24 cellular contexts compared by ENCODE assay signal in the genomic region with DNA sequence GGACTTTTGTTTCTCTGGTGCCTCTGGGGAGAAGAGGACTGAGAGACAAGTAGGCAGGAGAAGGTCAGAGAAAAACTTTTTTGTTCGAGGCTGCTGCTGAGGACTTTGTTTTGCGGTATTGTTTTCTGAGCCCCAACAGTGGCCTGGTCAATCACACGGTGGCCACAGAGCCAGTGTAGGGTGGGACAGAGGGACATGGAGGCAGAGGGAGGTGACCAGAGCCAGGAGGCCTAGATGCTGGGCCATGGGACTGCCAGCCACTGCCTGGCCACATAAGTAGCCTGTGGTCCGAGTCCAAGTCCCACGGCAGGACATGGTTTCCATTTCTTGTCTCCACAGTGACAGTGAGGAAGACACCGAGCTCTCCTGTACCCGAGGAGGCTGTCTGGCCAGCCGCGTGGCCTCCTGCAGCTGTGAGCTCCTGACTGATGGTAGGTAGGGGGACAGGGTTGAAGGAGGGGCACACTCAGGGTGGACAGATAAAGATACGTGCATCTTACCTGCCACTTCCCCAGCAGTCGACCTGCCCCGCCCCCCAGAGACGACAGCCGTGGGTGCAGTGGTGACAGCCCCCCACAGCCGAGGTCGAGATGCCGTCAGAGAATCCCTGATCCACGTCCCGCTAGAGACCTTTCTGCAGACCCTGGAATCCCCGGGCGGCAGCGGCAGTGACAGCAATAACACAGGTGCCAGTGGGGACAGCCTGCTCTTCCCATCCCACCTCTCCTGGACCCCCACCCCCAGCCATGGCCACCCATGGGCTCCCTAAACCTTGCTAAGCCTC. TPM values are rescaled to one million over a fixed set of nuclear protein-coding genes. Genes with fewer than 3 reads are reported as not detected.
DNase-seq lines count a peak whose midpoint lies in the region; ATAC-seq and TF ChIP-seq lines count a peak whose summit lies in the region.
"Had no signal": no experiment of that assay in that cellular context is flagged by ENCODE, and none has a peak within 500 bp of the region (broad histone marks: within the 10 kb centered on the region; RNA-seq: fewer than 3 reads in every experiment).

No MANE protein-coding gene starts in this region.

- peak overlapping the region in 5 of 11 experiments; percentile 12 to 62 (median 36); a peak in 4 of 22 replicates for H3K9ac ChIP-seq in BLaER1 treated with 17β-estradiol and CSF1 and Interleukin-3, amounts not matched to agents 10 nM and 100 nM

- TF ChIP-seq CTCF in left ventricle myocardium inferior (IDR thresholded peaks at IDR 0.05; ENCODE audit: borderline replicate concordance), result no peak

- peak overlapping the region in 6 of 11 experiments; percentile 33 to 97 (median 64); a peak in 12 of 22 replicates for H3K27ac ChIP-seq in BLaER1 treated with 17β-estradiol and CSF1 and Interleukin-3, amounts not matched to agents 10 nM and 100 nM
- H3K27ac ChIP-seq in left ventricle myocardium inferior (replicated peaks), result no peak overlapping the region
- H3K27ac ChIP-seq: HL-60, SJCRH30 had no signal

- intact Hi-C loops in posterior vena cava (cut with DNase I) (loop anchor here in 1 of 2 donors (2.0 to 5.0 kb wide), 2 partner anchors 55 to 882 kb away; no protein-coding TSS in a partner anchor), left ventricle myocardium inferior (cut with micrococcal nuclease) (no loop called here)

- H3K4me2 ChIP-seq in BLaER1 treated with 17β-estradiol and CSF1 and Interleukin-3, amounts not matched to agents 10 nM and 100 nM, result no peak overlapping the region; a peak in 2 of 22 replicates

- ATAC-seq in GM21529 (IDR thresholded peaks at IDR 0.05; ENCODE audit: unreplicated experiment) (no peak), GM18505 (IDR thresholded peaks at IDR 0.05; ENCODE audit: unreplicated experiment) (no peak)
- ATAC-seq: HepG2, Panc1 had no signal

- no peaks in the 10 kb centered on the region for H3K9me3 ChIP-seq in BLaER1 treated with 17β-estradiol and CSF1 and Interleukin-3, amounts not matched to agents 10 nM and 100 nM (replicated peaks in 1 of 11)
- H3K9me3 ChIP-seq in left ventricle myocardium inferior (replicated peaks), result no peaks in the 10 kb centered on the region
- H3K9me3 ChIP-seq: SJCRH30 had no signal

- H3K4me3 ChIP-seq in BLaER1 treated with 17β-estradiol and CSF1 and Interleukin-3, amounts not matched to agents 10 nM and 100 nM, result no peak overlapping the region
- H3K4me3 ChIP-seq in H7 (ENCODE audit: insufficient read depth, low read depth, low read length) (no peak overlapping the region), left ventricle myocardium inferior (no peak overlapping the region)
- H3K4me3 ChIP-seq: SJCRH30 had no signal

- H3K36me3 ChIP-seq in BLaER1 treated with 17β-estradiol and CSF1 and Interleukin-3, amounts not matched to agents 10 nM and 100 nM, result peaks cover 56 to 95% (median 76%) of the 10 kb centered on the region in 11 experiments
- H3K36me3 ChIP-seq in H7 (replicated peaks; ENCODE audit: control insufficient read depth, insufficient read depth, low read length) (no peaks in the 10 kb centered on the region), left ventricle myocardium inferior (no peaks in the 10 kb centered on the region)

- peaks cover 0 to 52% (median under 1%) of the 10 kb centered on the region in 11 experiments; a peak in 7 of 22 replicates for H4K20me1 ChIP-seq in BLaER1 treated with 17β-estradiol and CSF1 and Interleukin-3, amounts not matched to agents 10 nM and 100 nM

- no peaks in the 10 kb centered on the region for H3K27me3 ChIP-seq in BLaER1 treated with 17β-estradiol and CSF1 and Interleukin-3, amounts not matched to agents 10 nM and 100 nM
- H3K27me3 ChIP-seq in H7 (ENCODE audit: control insufficient read depth, insufficient read depth, low read length) (no peaks in the 10 kb centered on the region), left ventricle myocardium inferior (ENCODE audit: low read depth) (no peaks in the 10 kb centered on the region)
- H3K27me3 ChIP-seq: SJCRH30 had no signal

- TF ChIP-seq POLR2A in GM18505 (IDR thresholded peaks at IDR 0.05; ENCODE audit: borderline replicate concordance, extremely low read depth, insufficient read depth, insufficient read length), result no peak

- DNase-seq in H7 (peak; percentile 27), iPS-NIHi7 (ENCODE audit: extremely low spot score) (peak; percentile 5), posterior vena cava (ENCODE audit: low spot score) (peak; percentile 67), left ventricle myocardium inferior (no peak)
- DNase-seq: C1 segment of cervical spinal cord, Calu3, KBM-7, NCI-H1092 treated with DMSO at 0.1 percent for 48 hours, NCI-H146, NCI-H2029 treated with DMSO at 0.1 percent for 48 hours, NCI-H226, NCI-H510A treated with DMSO at 0.1 percent for 48 hours, NCI-H748 treated with DMSO at 0.1 percent for 48 hours, SJCRH30 had no signal

- peaks cover 16 to 59% (median 48%) of the 10 kb centered on the region in 10 experiments; a peak in 19 of 20 replicates for H3K4me1 ChIP-seq in BLaER1 treated with 17β-estradiol and CSF1 and Interleukin-3, amounts not matched to agents 10 nM and 100 nM
- H3K4me1 ChIP-seq in left ventricle myocardium inferior, result no peaks in the 10 kb centered on the region
- H3K4me1 ChIP-seq: SJCRH30 had no signal

RNA-seq across cellular contexts. Expression of a gene that starts 27.5 kb away (rescaled TPM):
- total RNA-seq in H7 (2014; rRNA removed; shearing (Covaris generic)), result 6.2 and 11.1 TPM in 2 replicates
- total RNA-seq in posterior vena cava (1 to 10 TPM; 2.7 to 4.6 TPM), left ventricle myocardium inferior (1.0 TPM)

RNA-seq across cellular contexts. Expression of a gene that starts 42.1 kb away (rescaled TPM):
- not detected in 2 replicates for total RNA-seq in H7 (2014; rRNA removed; shearing (Covaris generic))
- total RNA-seq in posterior vena cava (not detected), left ventricle myocardium inferior (not detected)
- total RNA-seq: Calu3; CD8-positive, alpha-beta memory T cell; Daoy; H4; HT-29; SJCRH30 had no signal
